ENCODE assay signal across 1 cellular context in the genomic region with DNA sequence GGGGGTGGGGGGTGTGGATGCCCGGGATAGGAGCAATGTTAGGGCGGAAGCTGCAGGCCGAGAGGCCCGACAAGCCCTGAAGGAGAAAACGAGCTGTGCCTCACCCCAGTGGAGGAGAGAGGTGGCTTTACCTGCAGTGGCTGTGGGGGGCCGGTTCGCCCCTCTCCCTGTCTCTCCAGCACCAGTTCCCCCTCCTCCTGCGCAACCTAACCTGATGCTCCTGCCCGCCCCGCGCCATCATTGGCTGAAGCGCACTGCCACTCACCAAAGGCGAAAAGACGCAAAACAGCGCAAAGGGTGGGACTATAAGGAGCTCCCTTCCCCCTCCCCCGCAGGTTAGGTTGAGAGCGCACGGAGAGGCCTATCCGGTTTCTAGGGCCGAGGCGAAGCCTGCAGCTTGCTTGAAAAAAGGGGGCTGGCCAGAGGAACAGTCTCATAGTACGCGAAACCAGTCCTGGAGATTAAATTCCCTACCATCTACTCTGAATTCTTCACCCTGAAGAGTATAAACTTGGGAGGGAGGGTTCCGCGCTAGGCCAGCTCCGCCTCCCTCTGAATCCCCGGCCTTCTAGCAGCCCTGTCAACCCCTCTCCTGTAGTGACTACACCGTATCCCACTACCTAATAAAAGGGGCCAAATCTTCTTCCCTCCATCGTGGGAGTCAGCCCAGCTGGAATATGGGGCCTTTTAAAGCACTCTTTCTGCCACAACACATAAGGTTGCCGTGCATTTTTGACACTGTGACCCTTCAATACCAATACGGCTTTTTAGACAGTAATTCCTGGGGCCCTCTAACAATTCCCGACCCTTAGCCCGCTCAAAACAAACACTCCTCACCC.
TF ChIP-seq lines count a peak whose summit lies in the region.

No MANE protein-coding gene starts in this region.

TF ChIP-seq in K562, 482 proteins besides CTCF, POLR2A, EP300 and RAD21 (continued from another document and continues in another):
- TF ChIP-seq CHD7 (IDR thresholded peaks at IDR 0.05; ENCODE audit: low read depth, low read length): no peak
- peak; percentile 35; the same call in 1 of the 2 replicates for TF ChIP-seq TOE1 (IDR thresholded peaks at IDR 0.05; ENCODE audit: borderline replicate concordance)
- TF ChIP-seq TOE1 (CRISPR knock-in tag; IDR thresholded peaks at IDR 0.05; ENCODE audit: borderline replicate concordance, low read depth): no peak
- no peak for TF ChIP-seq IRF2 (CRISPR knock-in tag; IDR thresholded peaks at IDR 0.05)
- no peak for TF ChIP-seq TRIM28 (IDR thresholded peaks at IDR 0.05)
- peak; percentile 79 for TF ChIP-seq PHF20 (IDR thresholded peaks at IDR 0.05; ENCODE audit: partially characterized antibody)
- no peak for TF ChIP-seq HDAC1 (IDR thresholded peaks at IDR 0.05)
- TF ChIP-seq, protein P1, sequence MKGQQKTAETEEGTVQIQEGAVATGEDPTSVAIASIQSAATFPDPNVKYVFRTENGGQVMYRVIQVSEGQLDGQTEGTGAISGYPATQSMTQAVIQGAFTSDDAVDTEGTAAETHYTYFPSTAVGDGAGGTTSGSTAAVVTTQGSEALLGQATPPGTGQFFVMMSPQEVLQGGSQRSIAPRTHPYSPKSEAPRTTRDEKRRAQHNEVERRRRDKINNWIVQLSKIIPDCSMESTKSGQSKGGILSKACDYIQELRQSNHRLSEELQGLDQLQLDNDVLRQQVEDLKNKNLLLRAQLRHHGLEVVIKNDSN (CRISPR knock-in tag; IDR thresholded peaks at IDR 0.05): 0 out of 2 replicates have a peak, but pooled peaks have one; percentile 12
- no peak for TF ChIP-seq RBM22 (IDR thresholded peaks at IDR 0.05; ENCODE audit: low read depth, low read length, poor library complexity, severe bottlenecking)
- no peak for TF ChIP-seq KLF13 (tag; IDR thresholded peaks at IDR 0.05; ENCODE audit: borderline replicate concordance, low read depth)
- TF ChIP-seq, protein P2, sequence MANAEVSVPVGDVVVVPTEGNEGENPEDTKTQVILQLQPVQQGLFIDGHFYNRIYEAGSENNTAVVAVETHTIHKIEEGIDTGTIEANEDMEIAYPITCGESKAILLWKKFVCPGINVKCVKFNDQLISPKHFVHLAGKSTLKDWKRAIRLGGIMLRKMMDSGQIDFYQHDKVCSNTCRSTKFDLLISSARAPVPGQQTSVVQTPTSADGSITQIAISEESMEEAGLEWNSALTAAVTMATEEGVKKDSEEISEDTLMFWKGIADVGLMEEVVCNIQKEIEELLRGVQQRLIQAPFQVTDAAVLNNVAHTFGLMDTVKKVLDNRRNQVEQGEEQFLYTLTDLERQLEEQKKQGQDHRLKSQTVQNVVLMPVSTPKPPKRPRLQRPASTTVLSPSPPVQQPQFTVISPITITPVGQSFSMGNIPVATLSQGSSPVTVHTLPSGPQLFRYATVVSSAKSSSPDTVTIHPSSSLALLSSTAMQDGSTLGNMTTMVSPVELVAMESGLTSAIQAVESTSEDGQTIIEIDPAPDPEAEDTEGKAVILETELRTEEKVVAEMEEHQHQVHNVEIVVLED (CRISPR knock-in tag; IDR thresholded peaks at IDR 0.05): peak; percentile 75
- TF ChIP-seq, protein P3, sequence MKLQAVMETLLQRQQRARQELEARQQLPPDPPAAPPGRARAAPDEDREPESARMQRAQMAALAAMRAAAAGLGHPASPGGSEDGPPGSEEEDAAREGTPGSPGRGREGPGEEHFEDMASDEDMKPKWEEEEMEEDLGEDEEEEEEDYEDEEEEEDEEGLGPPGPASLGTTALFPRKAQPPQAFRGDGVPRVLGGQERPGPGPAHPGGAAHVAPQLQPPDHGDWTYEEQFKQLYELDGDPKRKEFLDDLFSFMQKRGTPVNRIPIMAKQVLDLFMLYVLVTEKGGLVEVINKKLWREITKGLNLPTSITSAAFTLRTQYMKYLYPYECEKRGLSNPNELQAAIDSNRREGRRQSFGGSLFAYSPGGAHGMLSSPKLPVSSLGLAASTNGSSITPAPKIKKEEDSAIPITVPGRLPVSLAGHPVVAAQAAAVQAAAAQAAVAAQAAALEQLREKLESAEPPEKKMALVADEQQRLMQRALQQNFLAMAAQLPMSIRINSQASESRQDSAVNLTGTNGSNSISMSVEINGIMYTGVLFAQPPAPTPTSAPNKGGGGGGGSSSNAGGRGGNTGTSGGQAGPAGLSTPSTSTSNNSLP (IDR thresholded peaks at IDR 0.05; ENCODE audit: borderline replicate concordance, low read depth, low read length): no peak
- TF ChIP-seq HDGF (IDR thresholded peaks at IDR 0.05): no peak
- TF ChIP-seq, protein P4, sequence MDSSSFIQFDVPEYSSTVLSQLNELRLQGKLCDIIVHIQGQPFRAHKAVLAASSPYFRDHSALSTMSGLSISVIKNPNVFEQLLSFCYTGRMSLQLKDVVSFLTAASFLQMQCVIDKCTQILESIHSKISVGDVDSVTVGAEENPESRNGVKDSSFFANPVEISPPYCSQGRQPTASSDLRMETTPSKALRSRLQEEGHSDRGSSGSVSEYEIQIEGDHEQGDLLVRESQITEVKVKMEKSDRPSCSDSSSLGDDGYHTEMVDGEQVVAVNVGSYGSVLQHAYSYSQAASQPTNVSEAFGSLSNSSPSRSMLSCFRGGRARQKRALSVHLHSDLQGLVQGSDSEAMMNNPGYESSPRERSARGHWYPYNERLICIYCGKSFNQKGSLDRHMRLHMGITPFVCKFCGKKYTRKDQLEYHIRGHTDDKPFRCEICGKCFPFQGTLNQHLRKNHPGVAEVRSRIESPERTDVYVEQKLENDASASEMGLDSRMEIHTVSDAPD (CRISPR knock-in tag; IDR thresholded peaks at IDR 0.05): no peak
- no peak for TF ChIP-seq GTF3C2 (IDR thresholded peaks at IDR 0.05; ENCODE audit: borderline replicate concordance, extremely low read depth, insufficient read length)
- no peak for TF ChIP-seq NFATC3 (IDR thresholded peaks at IDR 0.05)
- no peak for TF ChIP-seq POU5F1 (IDR thresholded peaks at IDR 0.05; ENCODE audit: borderline replicate concordance, low read depth, low read length, partially characterized antibody)
- no peak for TF ChIP-seq JUN (IDR thresholded peaks at IDR 0.05; ENCODE audit: borderline replicate concordance, low read depth, low read length)
- TF ChIP-seq JUN (CRISPR knock-in tag; IDR thresholded peaks at IDR 0.05; ENCODE audit: borderline replicate concordance): no peak
- no peak for TF ChIP-seq ZFPM2 (CRISPR knock-in tag; IDR thresholded peaks at IDR 0.05)
- no peak for TF ChIP-seq TCF3 (CRISPR knock-in tag; IDR thresholded peaks at IDR 0.05)
- TF ChIP-seq CUX1 (CRISPR knock-in tag; IDR thresholded peaks at IDR 0.05): no peak
- TF ChIP-seq E2F3 (CRISPR knock-in tag; IDR thresholded peaks at IDR 0.05): no peak
